ENCODE assay signal across 1 cellular context in the genomic region with DNA sequence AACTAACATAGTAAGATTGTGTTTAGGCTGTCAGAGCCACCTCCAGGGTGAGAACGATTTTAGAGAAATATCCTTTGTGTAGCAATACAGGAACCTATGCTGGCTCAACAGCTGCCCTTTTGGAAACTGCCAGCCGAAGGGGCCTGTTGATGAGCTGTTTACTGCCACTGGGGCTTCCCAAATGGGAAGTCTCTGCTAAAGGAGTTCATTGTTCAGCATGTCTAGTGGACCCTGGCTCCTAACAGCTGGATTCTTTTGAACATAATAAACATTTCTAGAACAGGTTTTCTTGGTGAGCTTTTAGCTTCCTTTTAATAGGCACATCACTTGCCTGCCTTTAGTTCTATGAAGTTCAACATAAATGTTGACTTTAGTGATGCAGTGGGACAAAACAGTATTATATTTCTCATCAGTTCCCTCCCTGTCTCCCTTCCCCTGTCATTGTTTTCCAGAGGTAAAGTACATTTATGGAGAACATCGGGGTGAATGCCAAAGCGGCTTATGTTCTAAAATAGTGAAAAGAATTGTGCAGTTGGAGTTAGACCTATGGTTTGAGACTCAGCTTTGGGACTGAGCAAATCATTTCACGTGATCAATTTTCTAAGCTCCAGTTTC.
TF ChIP-seq lines count a peak whose summit lies in the region.

No MANE protein-coding gene starts in this region.

TF ChIP-seq in HepG2, 621 proteins besides CTCF, POLR2A, EP300 and RAD21 (continued from another document and continues in another):
- TF ChIP-seq, protein P1, sequence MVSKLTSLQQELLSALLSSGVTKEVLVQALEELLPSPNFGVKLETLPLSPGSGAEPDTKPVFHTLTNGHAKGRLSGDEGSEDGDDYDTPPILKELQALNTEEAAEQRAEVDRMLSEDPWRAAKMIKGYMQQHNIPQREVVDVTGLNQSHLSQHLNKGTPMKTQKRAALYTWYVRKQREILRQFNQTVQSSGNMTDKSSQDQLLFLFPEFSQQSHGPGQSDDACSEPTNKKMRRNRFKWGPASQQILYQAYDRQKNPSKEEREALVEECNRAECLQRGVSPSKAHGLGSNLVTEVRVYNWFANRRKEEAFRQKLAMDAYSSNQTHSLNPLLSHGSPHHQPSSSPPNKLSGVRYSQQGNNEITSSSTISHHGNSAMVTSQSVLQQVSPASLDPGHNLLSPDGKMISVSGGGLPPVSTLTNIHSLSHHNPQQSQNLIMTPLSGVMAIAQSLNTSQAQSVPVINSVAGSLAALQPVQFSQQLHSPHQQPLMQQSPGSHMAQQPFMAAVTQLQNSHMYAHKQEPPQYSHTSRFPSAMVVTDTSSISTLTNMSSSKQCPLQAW (CRISPR knock-in tag; IDR thresholded peaks at IDR 0.05): no peak
- TF ChIP-seq ZNF816 (CRISPR knock-in tag; IDR thresholded peaks at IDR 0.05; ENCODE audit: borderline replicate concordance) (no peak), ZNF784 (CRISPR knock-in tag; IDR thresholded peaks at IDR 0.05; ENCODE audit: borderline replicate concordance) (no peak), ZNF616 (CRISPR knock-in tag; IDR thresholded peaks at IDR 0.05; ENCODE audit: low read depth) (no peak), ZNF709 (CRISPR knock-in tag; IDR thresholded peaks at IDR 0.05) (no peak), ZNF383 (CRISPR knock-in tag; IDR thresholded peaks at IDR 0.05; ENCODE audit: borderline replicate concordance) (no peak), ZBTB14 (CRISPR knock-in tag; IDR thresholded peaks at IDR 0.05) (0 out of 2 replicates have a peak, but pooled peaks have one; percentile 25), SP1 (IDR thresholded peaks at IDR 0.05) (no peak), SP1 (CRISPR knock-in tag; IDR thresholded peaks at IDR 0.05) (no peak), ARHGAP35 (CRISPR knock-in tag; IDR thresholded peaks at IDR 0.05; ENCODE audit: borderline replicate concordance) (no peak), SNRNP70 (IDR thresholded peaks at IDR 0.05; ENCODE audit: low read depth, low read length) (no peak), ZNF720 (CRISPR knock-in tag; IDR thresholded peaks at IDR 0.05) (no peak), ZFP62 (CRISPR knock-in tag; IDR thresholded peaks at IDR 0.05) (no peak), ZBTB34 (CRISPR knock-in tag; IDR thresholded peaks at IDR 0.05) (no peak), ZNF768 (CRISPR knock-in tag; IDR thresholded peaks at IDR 0.05) (no peak), ZNF430 (CRISPR knock-in tag; IDR thresholded peaks at IDR 0.05) (no peak), ETV5 (CRISPR knock-in tag; IDR thresholded peaks at IDR 0.05; ENCODE audit: borderline replicate concordance) (peak; percentile 36; the same call in 1 of the 2 replicates), ZNF235 (CRISPR knock-in tag; IDR thresholded peaks at IDR 0.05; ENCODE audit: borderline replicate concordance) (no peak), ZSCAN25 (CRISPR knock-in tag; IDR thresholded peaks at IDR 0.05) (no peak), BCLAF1 (IDR thresholded peaks at IDR 0.05) (no peak), ARID4A (CRISPR knock-in tag; IDR thresholded peaks at IDR 0.05; ENCODE audit: borderline replicate concordance) (no peak), DMTF1 (CRISPR knock-in tag; IDR thresholded peaks at IDR 0.05) (no peak), TOE1 (CRISPR knock-in tag; IDR thresholded peaks at IDR 0.05) (no peak), MED8 (CRISPR knock-in tag; IDR thresholded peaks at IDR 0.05; ENCODE audit: insufficient replicate concordance) (no peak), SNAPC2 (CRISPR knock-in tag; IDR thresholded peaks at IDR 0.05) (no peak), TSC22D2 (CRISPR knock-in tag; IDR thresholded peaks at IDR 0.05; ENCODE audit: borderline replicate concordance) (no peak), POLR2AphosphoS5 (IDR thresholded peaks at IDR 0.05; ENCODE audit: low read depth, low read length) (no peak), FOSL1 (CRISPR knock-in tag; IDR thresholded peaks at IDR 0.05; ENCODE audit: borderline replicate concordance) (0 out of 2 replicates have a peak, but pooled peaks have one; percentile 13), XBP1 (CRISPR knock-in tag; IDR thresholded peaks at IDR 0.05) (no peak), ZSCAN9 (CRISPR knock-in tag; IDR thresholded peaks at IDR 0.05; ENCODE audit: borderline replicate concordance) (no peak), MEIS1 (CRISPR knock-in tag; IDR thresholded peaks at IDR 0.05; ENCODE audit: borderline replicate concordance) (no peak)
- TF ChIP-seq, protein P2, sequence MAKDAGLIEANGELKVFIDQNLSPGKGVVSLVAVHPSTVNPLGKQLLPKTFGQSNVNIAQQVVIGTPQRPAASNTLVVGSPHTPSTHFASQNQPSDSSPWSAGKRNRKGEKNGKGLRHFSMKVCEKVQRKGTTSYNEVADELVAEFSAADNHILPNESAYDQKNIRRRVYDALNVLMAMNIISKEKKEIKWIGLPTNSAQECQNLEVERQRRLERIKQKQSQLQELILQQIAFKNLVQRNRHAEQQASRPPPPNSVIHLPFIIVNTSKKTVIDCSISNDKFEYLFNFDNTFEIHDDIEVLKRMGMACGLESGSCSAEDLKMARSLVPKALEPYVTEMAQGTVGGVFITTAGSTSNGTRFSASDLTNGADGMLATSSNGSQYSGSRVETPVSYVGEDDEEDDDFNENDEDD (CRISPR knock-in tag; IDR thresholded peaks at IDR 0.05; ENCODE audit: borderline replicate concordance): no peak
- TF ChIP-seq, protein P3, sequence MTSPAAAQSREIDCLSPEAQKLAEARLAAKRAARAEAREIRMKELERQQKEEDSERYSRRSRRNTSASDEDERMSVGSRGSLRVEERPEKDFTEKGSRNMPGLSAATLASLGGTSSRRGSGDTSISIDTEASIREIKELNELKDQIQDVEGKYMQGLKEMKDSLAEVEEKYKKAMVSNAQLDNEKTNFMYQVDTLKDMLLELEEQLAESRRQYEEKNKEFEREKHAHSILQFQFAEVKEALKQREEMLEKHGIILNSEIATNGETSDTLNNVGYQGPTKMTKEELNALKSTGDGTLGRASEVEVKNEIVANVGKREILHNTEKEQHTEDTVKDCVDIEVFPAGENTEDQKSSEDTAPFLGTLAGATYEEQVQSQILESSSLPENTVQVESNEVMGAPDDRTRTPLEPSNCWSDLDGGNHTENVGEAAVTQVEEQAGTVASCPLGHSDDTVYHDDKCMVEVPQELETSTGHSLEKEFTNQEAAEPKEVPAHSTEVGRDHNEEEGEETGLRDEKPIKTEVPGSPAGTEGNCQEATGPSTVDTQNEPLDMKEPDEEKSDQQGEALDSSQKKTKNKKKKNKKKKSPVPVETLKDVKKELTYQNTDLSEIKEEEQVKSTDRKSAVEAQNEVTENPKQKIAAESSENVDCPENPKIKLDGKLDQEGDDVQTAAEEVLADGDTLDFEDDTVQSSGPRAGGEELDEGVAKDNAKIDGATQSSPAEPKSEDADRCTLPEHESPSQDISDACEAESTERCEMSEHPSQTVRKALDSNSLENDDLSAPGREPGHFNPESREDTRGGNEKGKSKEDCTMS (CRISPR knock-in tag; conservative IDR thresholded peaks at IDR 0.05): no peak
- TF ChIP-seq, protein P4, sequence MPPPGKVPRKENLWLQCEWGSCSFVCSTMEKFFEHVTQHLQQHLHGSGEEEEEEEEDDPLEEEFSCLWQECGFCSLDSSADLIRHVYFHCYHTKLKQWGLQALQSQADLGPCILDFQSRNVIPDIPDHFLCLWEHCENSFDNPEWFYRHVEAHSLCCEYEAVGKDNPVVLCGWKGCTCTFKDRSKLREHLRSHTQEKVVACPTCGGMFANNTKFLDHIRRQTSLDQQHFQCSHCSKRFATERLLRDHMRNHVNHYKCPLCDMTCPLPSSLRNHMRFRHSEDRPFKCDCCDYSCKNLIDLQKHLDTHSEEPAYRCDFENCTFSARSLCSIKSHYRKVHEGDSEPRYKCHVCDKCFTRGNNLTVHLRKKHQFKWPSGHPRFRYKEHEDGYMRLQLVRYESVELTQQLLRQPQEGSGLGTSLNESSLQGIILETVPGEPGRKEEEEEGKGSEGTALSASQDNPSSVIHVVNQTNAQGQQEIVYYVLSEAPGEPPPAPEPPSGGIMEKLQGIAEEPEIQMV (CRISPR knock-in tag; IDR thresholded peaks at IDR 0.05; ENCODE audit: low read depth): no peak
